18 cellular contexts compared by ENCODE assay signal in the genomic region with DNA sequence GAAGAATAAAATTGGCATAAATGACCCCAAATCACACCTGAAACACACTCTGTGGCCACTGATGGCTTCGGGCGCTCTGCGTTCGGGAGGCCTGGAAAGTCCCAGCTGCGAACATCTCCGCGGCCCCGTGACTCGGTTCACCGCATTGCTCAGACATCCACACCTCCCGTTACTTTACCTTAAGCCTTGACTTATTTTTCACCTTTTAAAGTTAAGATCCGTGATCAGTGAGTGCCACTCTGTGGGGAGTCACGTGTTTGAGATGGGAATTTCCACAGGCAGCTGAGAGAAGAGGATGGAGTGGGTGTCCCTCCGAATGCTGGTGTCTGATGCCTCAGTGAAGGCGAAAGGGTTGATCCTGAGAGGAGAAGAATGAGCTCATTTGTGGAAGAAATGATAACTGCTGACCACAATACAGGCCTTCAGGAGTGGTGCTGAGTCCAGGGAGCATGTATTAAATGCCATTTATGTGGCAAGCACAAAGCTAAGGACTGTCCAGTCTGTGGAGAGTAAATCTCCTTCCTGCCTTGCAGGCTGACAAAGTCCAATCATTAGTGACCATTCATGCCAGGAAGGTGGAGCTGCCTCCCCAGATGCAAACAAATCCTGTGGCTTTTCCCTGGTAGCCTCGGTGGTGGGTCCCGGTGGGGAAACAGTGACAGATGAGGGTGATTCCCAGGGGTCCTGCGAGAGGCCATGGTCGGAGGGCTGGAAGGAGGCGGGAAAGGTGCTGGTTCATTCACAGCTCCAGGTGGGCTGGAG.
DNase-seq lines count a peak whose midpoint lies in the region; TF ChIP-seq lines count a peak whose summit lies in the region.
"Had no signal": no experiment of that assay in that cellular context is flagged by ENCODE, and none has a peak within 500 bp of the region (broad histone marks: within the 10 kb centered on the region; RNA-seq: fewer than 3 reads in every experiment).

No MANE protein-coding gene starts in this region.

- H3K27me3 Mint-ChIP-seq in activated naive CD4-positive, alpha-beta T cell treated with anti-CD3 and anti-CD28 coated beads for 36 hours (ENCODE audit: low read depth), result peaks cover 5% of the 10 kb centered on the region
- peaks cover 10% of the 10 kb centered on the region for H3K27me3 Mint-ChIP-seq in neural progenitor cell (ENCODE audit: insufficient read depth, low read depth)

- H3K36me3 ChIP-seq in neural progenitor cell (no peaks in the 10 kb centered on the region), testis (ENCODE audit: low read depth, missing control alignments) (no peaks in the 10 kb centered on the region), H7 (replicated peaks; ENCODE audit: control insufficient read depth, insufficient read depth, low read length) (no peaks in the 10 kb centered on the region)
- H3K36me3 ChIP-seq: Peyer's patch had no signal

- H3K27ac Mint-ChIP-seq in activated naive CD4-positive, alpha-beta T cell treated with anti-CD3 and anti-CD28 coated beads for 36 hours, result no peak overlapping the region
- H3K27ac Mint-ChIP-seq in neural progenitor cell, result peak overlapping the region; percentile 40

- H3K27me3 ChIP-seq in neural progenitor cell (peaks cover 24% of the 10 kb centered on the region), testis (no peaks in the 10 kb centered on the region), H7 (ENCODE audit: control insufficient read depth, insufficient read depth, low read length) (peaks cover under 1% of the 10 kb centered on the region)
- H3K27me3 ChIP-seq: Peyer's patch had no signal

- no peak for TF ChIP-seq POLR2A in testis (IDR thresholded peaks at IDR 0.05)

- H3K4me1 Mint-ChIP-seq in activated naive CD4-positive, alpha-beta T cell treated with anti-CD3 and anti-CD28 coated beads for 36 hours (ENCODE audit: low read depth), result peaks cover 4% of the 10 kb centered on the region
- peaks cover 7% of the 10 kb centered on the region for H3K4me1 Mint-ChIP-seq in neural progenitor cell

- H3K9me3 ChIP-seq in neural progenitor cell (ENCODE audit: low read depth) (no peaks in the 10 kb centered on the region), testis (no peaks in the 10 kb centered on the region)
- H3K9me3 ChIP-seq: A549, Peyer's patch had no signal

- no peak overlapping the region for H3K9ac ChIP-seq in neural progenitor cell
- H3K9ac ChIP-seq: KMS-11 had no signal

- no peak overlapping the region for H3K4me3 Mint-ChIP-seq in activated naive CD4-positive, alpha-beta T cell treated with anti-CD3 and anti-CD28 coated beads for 36 hours
- H3K4me3 Mint-ChIP-seq in neural progenitor cell, result no peak overlapping the region

- H3K4me3 ChIP-seq in neural progenitor cell, result no peak overlapping the region
- H3K4me3 ChIP-seq in testis, result no peak overlapping the region
- no peak overlapping the region for H3K4me3 ChIP-seq in H7 (ENCODE audit: insufficient read depth, low read depth, low read length)
- H3K4me3 ChIP-seq: A549, Peyer's patch had no signal

- no peak for TF ChIP-seq CTCF in neural progenitor cell (IDR thresholded peaks at IDR 0.05)
- TF ChIP-seq CTCF in testis (IDR thresholded peaks at IDR 0.05), result no peak

- H3K4me1 ChIP-seq in neural progenitor cell, result no peaks in the 10 kb centered on the region
- H3K4me1 ChIP-seq in testis, result peaks cover 7% of the 10 kb centered on the region
- H3K4me1 ChIP-seq: A549, Peyer's patch had no signal

- H3K4me2 ChIP-seq in neural progenitor cell, result no peak overlapping the region
- H3K4me2 ChIP-seq: A549, KMS-11 had no signal

- peak; percentile 16 for DNase-seq in activated naive CD4-positive, alpha-beta T cell treated with anti-CD3 and anti-CD28 coated beads for 36 hours
- DNase-seq in activated naive CD4-positive, alpha-beta T cell treated with Interleukin-2 at 50 U/mL for 16 hours, result no peak
- DNase-seq in foreskin melanocyte, result peak; percentile 44
- DNase-seq in neural progenitor cell (ENCODE audit: low spot score), result no peak
- DNase-seq in HUDEP-2 (lab: John Stamatoyannopoulos, UW; ENCODE audit: unreplicated experiment in 76 of 76), result no peak
- DNase-seq in globus pallidus (ENCODE audit: low spot score), result no peak
- DNase-seq in testis, result no peak
- no peak for DNase-seq in H7
- DNase-seq: Calu3, DND-41, GDM1, NCI-H1092 treated with DMSO at 0.1 percent for 48 hours, NCI-H1694 treated with DMSO at 0.1 percent for 48 hours, NCI-H446 treated with DMSO at 0.1 percent for 48 hours, SHP77 had no signal

- intact Hi-C loops in activated naive CD4-positive, alpha-beta T cell treated with anti-CD3 and anti-CD28 coated beads for 36 hours (cut with micrococcal nuclease), result no loop called here
- intact Hi-C loops in testis (cut with DNase I; ENCODE audit: low total_unique reads), result no loop called here

- no peak overlapping the region for H3K27ac ChIP-seq in neural progenitor cell
- no peak overlapping the region for H3K27ac ChIP-seq in testis
- H3K27ac ChIP-seq: A549, KMS-11, Peyer's patch had no signal

- H3F3A ChIP-seq in neural progenitor cell (ENCODE audit: low read depth), result no peaks in the 10 kb centered on the region

- no peaks in the 10 kb centered on the region for H3K36me3 Mint-ChIP-seq in activated naive CD4-positive, alpha-beta T cell treated with anti-CD3 and anti-CD28 coated beads for 36 hours (ENCODE audit: low read depth)
- no peaks in the 10 kb centered on the region for H3K36me3 Mint-ChIP-seq in neural progenitor cell

- CTCF ChIA-PET in activated naive CD4-positive, alpha-beta T cell treated with anti-CD3 and anti-CD28 coated beads for 36 hours (lab: Charles Lee), result interaction anchor here (0.6 kb wide), 1 partner anchor 696 kb away, joined by 3 read pairs; no protein-coding TSS in a partner anchor

- H3K9me3 Mint-ChIP-seq in activated naive CD4-positive, alpha-beta T cell treated with anti-CD3 and anti-CD28 coated beads for 36 hours, result no peaks in the 10 kb centered on the region
- no peaks in the 10 kb centered on the region for H3K9me3 Mint-ChIP-seq in neural progenitor cell

- H2AFZ ChIP-seq in neural progenitor cell (replicated peaks), result no peak overlapping the region

- no peaks in the 10 kb centered on the region for H4K20me1 ChIP-seq in neural progenitor cell (ENCODE audit: low read depth)

- WGBS in testis, 2 donors, result 93 to 94% methylated on average over 20 of the region's 20 CpGs

- no peaks in the 10 kb centered on the region for H3K79me2 ChIP-seq in neural progenitor cell (ENCODE audit: low read depth)

Comparison
In these comparisons a context has a peak if more than half of its experiments do, and no peak if none do; other contexts are left out.
1. DNase-seq: peak in activated naive CD4-positive, alpha-beta T cell treated with anti-CD3 and anti-CD28 coated beads for 36 hours (single experiment) and foreskin melanocyte (single experiment); none in activated naive CD4-positive, alpha-beta T cell treated with Interleukin-2 at 50 U/mL for 16 hours (single experiment), neural progenitor cell (single experiment), HUDEP-2 (0 of 76), globus pallidus (single experiment), testis (single experiment) and H7 (single experiment).